ENCODE assay signal across 2 cellular contexts in the genomic region with DNA sequence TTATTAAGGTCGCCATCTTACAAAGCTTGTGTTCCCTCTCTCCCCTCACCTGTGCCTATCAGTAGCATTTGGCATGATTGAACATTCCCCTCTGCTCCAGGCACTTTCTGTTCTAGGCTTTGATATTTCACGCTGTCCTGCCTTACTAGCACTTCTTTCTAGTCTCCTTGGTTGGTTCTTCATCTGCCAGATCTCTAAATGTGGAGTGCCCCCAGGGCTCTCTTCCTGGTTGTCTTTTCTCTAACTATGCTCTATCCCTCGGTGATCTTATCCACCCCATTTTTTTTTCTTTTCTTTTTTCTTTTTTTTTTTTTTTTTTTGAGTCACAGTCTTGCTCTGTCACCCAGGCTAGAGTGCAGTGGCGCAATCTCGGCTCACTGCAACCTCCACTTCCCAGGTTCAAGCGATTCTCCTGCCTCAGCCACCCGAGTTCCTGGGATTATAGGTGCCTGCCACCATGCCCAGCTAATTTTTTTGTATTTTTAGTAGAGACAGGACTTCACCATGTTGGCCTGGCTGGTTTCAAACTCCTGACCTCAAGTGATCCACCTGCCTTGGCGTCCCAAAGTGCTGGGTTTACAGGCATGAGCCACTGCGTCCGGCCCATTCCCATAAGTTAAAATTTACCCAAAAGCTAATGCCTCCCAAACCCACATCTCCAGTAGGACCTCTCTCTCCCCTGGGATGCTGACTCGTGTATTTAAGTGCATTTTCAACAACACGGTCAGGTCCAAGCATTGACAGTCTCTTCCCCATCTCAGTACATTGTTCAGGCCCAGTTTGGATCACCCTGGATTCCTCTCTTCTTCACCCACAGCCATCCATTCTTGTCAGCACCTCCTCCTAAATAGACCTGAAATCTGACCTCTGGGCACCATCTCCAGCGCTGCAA.
TF ChIP-seq lines count a peak whose summit lies in the region.

No MANE protein-coding gene starts in this region.

TF ChIP-seq in SK-N-SH, 30 proteins besides CTCF, POLR2A, EP300 and RAD21:
- no peak for TF ChIP-seq FOSL2 (IDR thresholded peaks at IDR 0.05; ENCODE audit: borderline replicate concordance, low read depth)
- TF ChIP-seq, protein P1, sequence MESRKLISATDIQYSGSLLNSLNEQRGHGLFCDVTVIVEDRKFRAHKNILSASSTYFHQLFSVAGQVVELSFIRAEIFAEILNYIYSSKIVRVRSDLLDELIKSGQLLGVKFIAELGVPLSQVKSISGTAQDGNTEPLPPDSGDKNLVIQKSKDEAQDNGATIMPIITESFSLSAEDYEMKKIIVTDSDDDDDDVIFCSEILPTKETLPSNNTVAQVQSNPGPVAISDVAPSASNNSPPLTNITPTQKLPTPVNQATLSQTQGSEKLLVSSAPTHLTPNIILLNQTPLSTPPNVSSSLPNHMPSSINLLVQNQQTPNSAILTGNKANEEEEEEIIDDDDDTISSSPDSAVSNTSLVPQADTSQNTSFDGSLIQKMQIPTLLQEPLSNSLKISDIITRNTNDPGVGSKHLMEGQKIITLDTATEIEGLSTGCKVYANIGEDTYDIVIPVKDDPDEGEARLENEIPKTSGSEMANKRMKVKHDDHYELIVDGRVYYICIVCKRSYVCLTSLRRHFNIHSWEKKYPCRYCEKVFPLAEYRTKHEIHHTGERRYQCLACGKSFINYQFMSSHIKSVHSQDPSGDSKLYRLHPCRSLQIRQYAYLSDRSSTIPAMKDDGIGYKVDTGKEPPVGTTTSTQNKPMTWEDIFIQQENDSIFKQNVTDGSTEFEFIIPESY (IDR thresholded peaks at IDR 0.05; ENCODE audit: borderline replicate concordance, low read depth) = no peak
- no peak for TF ChIP-seq RXRA (IDR thresholded peaks at IDR 0.05; ENCODE audit: borderline replicate concordance, low read depth)
TF ChIP-seq in SK-N-SH: peak in this region for 0.

TF ChIP-seq in SK-N-SH treated with all-trans-retinoic acid at 6 μM for 48 hours, 23 proteins besides CTCF, POLR2A, EP300 and RAD21:
- TF ChIP-seq OSR1 (CRISPR knock-in tag; IDR thresholded peaks at IDR 0.05) = no peak
- no peak for TF ChIP-seq TOX (CRISPR knock-in tag; IDR thresholded peaks at IDR 0.05; ENCODE audit: borderline replicate concordance)
TF ChIP-seq in SK-N-SH treated with all-trans-retinoic acid at 6 μM for 48 hours: peak in this region for 0.
